Comparison of ENCODE assay signal across 17 cellular contexts in genomic region chr6:4800662-4801061, GRCh38. TPM values are rescaled to one million over a fixed set of nuclear protein-coding genes. Genes with fewer than 3 reads are reported as not detected.
DNase-seq lines count a peak whose midpoint lies in the region; ATAC-seq and TF ChIP-seq lines count a peak whose summit lies in the region.
"Had no signal": no experiment of that assay in that cellular context is flagged by ENCODE, and none has a peak within 500 bp of the region (broad histone marks: within the 10 kb centered on the region; RNA-seq: fewer than 3 reads in every experiment).

No MANE protein-coding gene starts in this region.

- TF ChIP-seq CTCF in 22Rv1 (IDR thresholded peaks at IDR 0.05) (no peak), GM12865 (IDR thresholded peaks at IDR 0.05; ENCODE audit: insufficient read depth, low read depth, low read length, missing control alignments) (no peak), KMS-11 (conservative IDR thresholded peaks at IDR 0.05; ENCODE audit: low read depth, low read length) (no peak)

- DNase-seq in GM12865 (ENCODE audit: low read depth) (no peak), dermis blood vessel endothelial cell (peak; percentile 64)
- DNase-seq in activated CD4-positive, alpha-beta T cell treated with anti-CD3 and anti-CD28 coated beads, Interleukin-2, amount 50 U/mL, for 48 hours, result no peak
- DNase-seq in activated naive CD4-positive, alpha-beta T cell treated with anti-CD3 and anti-CD28 coated beads, Interleukin-2, amount 10 ng/mL, durations not matched to agents 7 days and 5 days, result no peak
- DNase-seq: AML-193; CD4-positive, alpha-beta memory T cell; GF-D8; Kasumi-1; MV-4-11; NCI-H1417 treated with DMSO at 0.1 percent for 48 hours; NCI-H2081; NCI-H510A treated with DMSO at 0.1 percent for 48 hours had no signal

- H3K4me2 ChIP-seq in KMS-11, result peak overlapping the region; percentile 66
- H3K4me2 ChIP-seq: GM23338 had no signal

- H3K27ac ChIP-seq in 22Rv1 (peak overlapping the region; percentile 29), KMS-11 (peak overlapping the region; percentile 44; the same call in 1 of the 2 replicates)

- H2AFZ ChIP-seq in KMS-11 (ENCODE audit: low read depth), result no peak overlapping the region
- H2AFZ ChIP-seq: GM23338 had no signal

- H3K36me3 ChIP-seq in KMS-11 (ENCODE audit: insufficient read depth), result no peaks in the 10 kb centered on the region

- CTCF ChIA-PET in activated naive CD4-positive, alpha-beta T cell treated with anti-CD3 and anti-CD28 coated beads, Interleukin-2, amount 10 ng/mL, durations not matched to agents 7 days and 5 days (lab: Charles Lee), result interaction anchor here (2.1 kb wide), 1 partner anchor 74 kb away, joined by 4 read pairs; no protein-coding TSS in a partner anchor

- H3K27me3 Mint-ChIP-seq in activated naive CD4-positive, alpha-beta T cell treated with anti-CD3 and anti-CD28 coated beads, Interleukin-2, amount 10 ng/mL, durations not matched to agents 7 days and 5 days, result no peaks in the 10 kb centered on the region

- no peak overlapping the region for H3K4me3 Mint-ChIP-seq in activated naive CD4-positive, alpha-beta T cell treated with anti-CD3 and anti-CD28 coated beads, Interleukin-2, amount 10 ng/mL, durations not matched to agents 7 days and 5 days
- H3K4me3 Mint-ChIP-seq: GM23338 had no signal

- peaks cover 89% of the 10 kb centered on the region for H3K4me1 ChIP-seq in KMS-11 (ENCODE audit: low read depth, poor library complexity, severe bottlenecking)

- peaks cover 22% of the 10 kb centered on the region for H3K4me1 Mint-ChIP-seq in activated naive CD4-positive, alpha-beta T cell treated with anti-CD3 and anti-CD28 coated beads, Interleukin-2, amount 10 ng/mL, durations not matched to agents 7 days and 5 days

- H4K20me1 ChIP-seq in KMS-11 (ENCODE audit: insufficient read depth), result peaks cover 74% of the 10 kb centered on the region

- H3K27me3 ChIP-seq in KMS-11 (ENCODE audit: insufficient read depth, low read depth), result no peaks in the 10 kb centered on the region

- H3K9ac ChIP-seq in KMS-11, result no peak overlapping the region

- peak overlapping the region; percentile 35; the same call in 1 of the 2 replicates for H3K4me3 ChIP-seq in GM12865 (ENCODE audit: low read depth, low read length)
- no peak overlapping the region for H3K4me3 ChIP-seq in KMS-11 (IDR thresholded peaks at IDR 0.05; ENCODE audit: insufficient read depth, low read depth, low read length)
- H3K4me3 ChIP-seq: GM23338 had no signal

- peaks cover 98% of the 10 kb centered on the region for H3K79me2 ChIP-seq in KMS-11 (ENCODE audit: insufficient read depth, low read depth)

- H3K27ac Mint-ChIP-seq in activated naive CD4-positive, alpha-beta T cell treated with anti-CD3 and anti-CD28 coated beads, Interleukin-2, amount 10 ng/mL, durations not matched to agents 7 days and 5 days, result no peak overlapping the region
- H3K27ac Mint-ChIP-seq: GM23338 had no signal

- H3K9me3 Mint-ChIP-seq in activated naive CD4-positive, alpha-beta T cell treated with anti-CD3 and anti-CD28 coated beads, Interleukin-2, amount 10 ng/mL, durations not matched to agents 7 days and 5 days, result peaks cover 11% of the 10 kb centered on the region
- H3K9me3 Mint-ChIP-seq: GM23338 had no signal

- H3K36me3 Mint-ChIP-seq in activated naive CD4-positive, alpha-beta T cell treated with anti-CD3 and anti-CD28 coated beads, Interleukin-2, amount 10 ng/mL, durations not matched to agents 7 days and 5 days, result peaks cover 6% of the 10 kb centered on the region

- ATAC-seq in HG02763 (IDR thresholded peaks at IDR 0.05; ENCODE audit: unreplicated experiment) (no peak), GM21360 (IDR thresholded peaks at IDR 0.05; ENCODE audit: unreplicated experiment) (no peak)
- ATAC-seq: GM23338 had no signal

RNA-seq across cellular contexts. Expression of gene CDYL, which starts 24.5 kb away (rescaled TPM):
- 29.3 and 31.8 TPM in 2 replicates for total RNA-seq in dermis blood vessel endothelial cell
